In the genomic region with DNA sequence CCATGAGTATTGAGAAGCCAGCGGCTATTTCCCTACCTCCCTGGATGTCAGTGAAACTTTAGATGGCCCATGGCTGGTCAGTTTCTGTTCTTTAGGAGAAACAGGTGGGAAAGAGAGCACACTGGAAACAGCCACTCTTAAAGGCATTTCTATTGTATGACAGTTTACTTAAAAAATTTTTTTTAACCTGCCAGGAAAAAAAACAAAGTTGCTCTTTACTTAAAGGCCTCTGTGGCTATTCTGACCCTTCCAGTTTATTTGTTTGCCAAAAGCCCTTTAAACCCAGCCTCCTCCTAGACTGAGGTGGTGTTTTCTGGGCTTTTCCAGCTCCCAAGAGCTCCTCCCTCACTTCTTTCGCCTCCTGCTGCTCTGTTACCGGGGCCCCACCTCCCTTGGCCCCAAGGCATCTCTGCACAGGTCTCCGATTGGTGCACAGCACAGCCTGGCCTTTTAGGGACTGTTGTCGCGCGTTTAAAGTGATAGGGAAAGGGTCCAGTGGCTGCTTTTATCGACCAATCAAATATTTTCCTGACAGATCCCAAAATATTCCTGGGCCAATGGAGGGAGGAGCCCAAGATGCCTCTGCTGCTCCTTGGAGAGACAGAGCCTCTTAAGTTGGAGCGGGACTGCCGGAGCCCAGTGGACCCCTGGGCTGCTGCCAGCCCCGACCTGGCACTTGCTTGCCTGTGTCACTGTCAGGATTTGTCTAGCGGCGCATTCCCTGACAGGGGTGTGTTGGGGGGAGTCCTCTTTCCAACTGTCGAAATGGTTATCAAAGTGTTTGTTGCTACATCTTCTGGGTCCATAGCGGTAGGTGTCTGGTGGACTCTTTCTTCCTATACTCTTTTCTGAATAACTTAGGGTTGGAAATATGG, we compare ENCODE assay signal across 7 cellular contexts. TPM values are rescaled to one million over a fixed set of nuclear protein-coding genes. Genes with fewer than 3 reads are reported as not detected.
DNase-seq lines count a peak whose midpoint lies in the region; ATAC-seq and TF ChIP-seq lines count a peak whose summit lies in the region.

Gene SH3BGR, plus strand, starts transcription at position 639 of the 875 bp plus-strand sequence. Its CDS starts 127 bp downstream, at position 766.

- ATAC-seq in lower lobe of right lung = peak; percentile 95 to 96

- intact Hi-C loops in lower lobe of right lung (cut with DNase I) (no loop called here), tibial artery (cut with DNase I; ENCODE audit: low total_unique reads) (no loop called here)

- TF ChIP-seq CTCF in epithelial cell of proximal tubule (conservative IDR thresholded peaks at IDR 0.05; ENCODE audit: low read depth, low read length) = no peak
- TF ChIP-seq CTCF in lower lobe of right lung (IDR thresholded peaks at IDR 0.05) = no peak
- TF ChIP-seq CTCF in tibial artery (IDR thresholded peaks at IDR 0.05) = peak in 1 of 2 experiments; percentile 9

- H3K4me3 ChIP-seq in epithelial cell of proximal tubule (ENCODE audit: low read depth, low read length) (peak within 1 kb of the TSS; percentile 23), lower lobe of right lung (peak within 1 kb of the TSS; percentile 40), tibial artery (peak within 1 kb of the TSS; percentile 47 to 49)

- H3K9me3 ChIP-seq in lower lobe of right lung = no peaks in the 10 kb centered on the region
- no peaks in the 10 kb centered on the region for H3K9me3 ChIP-seq in tibial artery

- H3K4me1 ChIP-seq in lower lobe of right lung = peaks cover under 1% of the 10 kb centered on the region
- peaks cover 0 to 30% (median 5%) of the 10 kb centered on the region in 4 donors for H3K4me1 ChIP-seq in tibial artery

- DNase-seq in OCI-M1 (lab: John Stamatoyannopoulos, UW) (peak; percentile 67), epithelial cell of proximal tubule (ENCODE audit: low read depth) (no peak), lower lobe of right lung (peak; percentile 69), tibial artery (peak; percentile 66 to 89), HuH-7 (ENCODE audit: low spot score) (no peak), NCI-H526 treated with DMSO at 0.1 percent for 48 hours (lab: John Stamatoyannopoulos, UW) (no peak), cortex of kidney (lab: John Stamatoyannopoulos, UW) (no peak)

- H3K36me3 ChIP-seq in lower lobe of right lung = no peaks in the 10 kb centered on the region
- H3K36me3 ChIP-seq in tibial artery = no peaks in the 10 kb centered on the region

- no peaks in the 10 kb centered on the region for H3K27me3 ChIP-seq in lower lobe of right lung (ENCODE audit: low read depth)
- no peaks in the 10 kb centered on the region for H3K27me3 ChIP-seq in tibial artery

- H3K27ac ChIP-seq in lower lobe of right lung = peak within 1 kb of the TSS; percentile 31
- peak within 1 kb of the TSS; percentile 67 to 70 for H3K27ac ChIP-seq in tibial artery

RNA-seq across cellular contexts. Expression of gene SH3BGR, which starts in this region (rescaled TPM):
- total RNA-seq in epithelial cell of proximal tubule (0.63 and 1.0 TPM in 2 replicates), lower lobe of right lung (4.1 TPM)

Comparison
In these comparisons a context has a peak if more than half of its experiments do, and no peak if none do; other contexts are left out.
1. DNase-seq: peak in OCI-M1 (single experiment), lower lobe of right lung (single experiment) and tibial artery (2 of 2); none in epithelial cell of proximal tubule (single experiment), HuH-7 (single experiment), NCI-H526 treated with DMSO at 0.1 percent for 48 hours (single experiment) and cortex of kidney (single experiment).
2. Peak in every context shown above with its lines, with median percentiles within 50 percentile points of each other: H3K4me3 ChIP-seq.